Comparison of ENCODE assay signal across 8 cellular contexts in the genomic region with DNA sequence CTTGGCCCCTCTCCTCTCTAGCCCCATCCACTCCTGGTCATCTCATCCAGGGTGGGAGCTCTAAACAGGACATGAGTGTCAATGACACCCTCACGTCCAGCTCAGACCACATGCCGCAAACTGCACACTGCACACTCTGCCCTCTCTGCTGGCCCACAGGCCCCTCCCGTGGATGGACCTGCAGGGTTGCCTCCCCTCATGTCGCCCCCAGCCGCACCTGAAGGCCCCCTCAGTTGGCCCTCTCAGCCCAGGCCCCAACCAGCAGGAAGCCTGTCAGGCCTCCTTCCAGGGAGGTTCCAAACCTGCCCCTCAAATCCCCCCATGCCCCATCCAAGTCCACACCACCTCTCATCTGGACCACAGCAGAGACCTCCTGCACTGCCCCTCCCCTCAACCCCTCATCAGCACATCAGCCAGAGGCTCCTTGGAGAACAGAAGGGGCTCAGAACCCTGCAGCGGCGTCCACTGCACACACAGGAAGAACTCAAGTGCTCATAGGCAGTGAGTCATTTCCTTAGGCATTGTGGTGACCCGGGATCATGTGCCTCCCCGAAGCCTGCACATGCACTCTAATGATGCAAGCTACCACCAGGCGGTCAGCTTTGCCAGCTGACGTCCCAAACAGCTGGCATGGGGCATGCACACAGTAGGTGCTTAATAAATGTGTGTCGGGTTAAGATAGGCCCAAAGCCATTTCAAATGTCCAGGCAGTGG. TPM values are rescaled to one million over a fixed set of nuclear protein-coding genes. Genes with fewer than 3 reads are reported as not detected.
A peak's percentile ranks its signal among the peaks of the same experiment; 100 is the strongest.
DNase-seq lines count a peak whose midpoint lies in the region; ATAC-seq and TF ChIP-seq lines count a peak whose summit lies in the region.

No MANE protein-coding gene starts in this region.

- H3K4me3 Mint-ChIP-seq in CD14-positive monocyte (peak overlapping the region; percentile 76 to 89), natural killer cell (peak overlapping the region; percentile 91)
- peak overlapping the region; percentile 65 for H3K4me3 Mint-ChIP-seq in activated CD4-positive, alpha-beta T cell treated with anti-CD3 and anti-CD28 coated beads, Interleukin-2, amount 10 ng/mL, durations not matched to agents 7 days and 5 days

- peak overlapping the region; percentile 24 for H3K27ac ChIP-seq in effector memory CD4-positive, alpha-beta T cell (ENCODE audit: insufficient read depth, low read length, poor library complexity, severe bottlenecking)
- H3K27ac ChIP-seq in vagina = peak overlapping the region; percentile 82

- intact Hi-C loops in CD14-positive monocyte (cut with micrococcal nuclease) (loop anchor here (2.0 to 5.0 kb wide), 2 partner anchors 30 to 34 kb away; a partner anchor contains a TSS), natural killer cell (cut with micrococcal nuclease) (loop anchor here (5.0 kb wide), 1 partner anchor 34 kb away; no protein-coding TSS in a partner anchor), vagina (cut with DNase I) (loop anchor here (10.0 kb wide), 2 partner anchors 474 to 594 kb away; a partner anchor contains a TSS)

- H3K9me3 ChIP-seq in effector memory CD4-positive, alpha-beta T cell (ENCODE audit: control insufficient read depth, low read length) = no peaks in the 10 kb centered on the region
- H3K9me3 ChIP-seq in vagina = no peaks in the 10 kb centered on the region

- ATAC-seq in natural killer cell (peak; percentile 74 to 78 (median 76)), GM18867 (IDR thresholded peaks at IDR 0.05; ENCODE audit: unreplicated experiment) (no peak)

- DNase-seq in CD14-positive monocyte (ENCODE audit: low spot score) = peak; percentile 96
- DNase-seq in LHCN-M2 (ENCODE audit: low read depth) = peak; percentile 93
- peak; percentile 65 for DNase-seq in activated CD4-positive, alpha-beta T cell treated with anti-CD3 and anti-CD28 coated beads, Interleukin-2, amount 10 ng/mL, durations not matched to agents 7 days and 5 days
- peak; percentile 32 to 45 (median 38) for DNase-seq in effector memory CD4-positive, alpha-beta T cell
- peak; percentile 72 for DNase-seq in natural killer cell
- DNase-seq in vagina (ENCODE audit: extremely low spot score in 2 of 2) = no peak
- no peak for DNase-seq in HuH-7.5 (ENCODE audit: low spot score)

- H3K4me1 ChIP-seq in effector memory CD4-positive, alpha-beta T cell (ENCODE audit: control insufficient read depth, insufficient read depth, low read length, poor library complexity, severe bottlenecking) = peaks cover 31% of the 10 kb centered on the region
- peaks cover 38% of the 10 kb centered on the region for H3K4me1 ChIP-seq in vagina

- H3K27me3 Mint-ChIP-seq in CD14-positive monocyte (ENCODE audit: low read depth in 3 of 3) (peaks cover 3 to 12% (median 10%) of the 10 kb centered on the region in 3 donors), natural killer cell (ENCODE audit: low read depth in 2 of 2) (no peaks in the 10 kb centered on the region)
- H3K27me3 Mint-ChIP-seq in activated CD4-positive, alpha-beta T cell treated with anti-CD3 and anti-CD28 coated beads, Interleukin-2, amount 10 ng/mL, durations not matched to agents 7 days and 5 days = no peaks in the 10 kb centered on the region

- peaks cover 0 to 2% (median 0%) of the 10 kb centered on the region in 7 donors for H3K9me3 Mint-ChIP-seq in CD14-positive monocyte
- no peaks in the 10 kb centered on the region for H3K9me3 Mint-ChIP-seq in activated CD4-positive, alpha-beta T cell treated with anti-CD3 and anti-CD28 coated beads, Interleukin-2, amount 10 ng/mL, durations not matched to agents 7 days and 5 days
- no peaks in the 10 kb centered on the region for H3K9me3 Mint-ChIP-seq in natural killer cell

- TF ChIP-seq POLR2A in vagina (IDR thresholded peaks at IDR 0.05) = no peak

- peak overlapping the region; percentile 16 for H3K4me3 ChIP-seq in effector memory CD4-positive, alpha-beta T cell (ENCODE audit: insufficient read depth, low read depth, low read length, poor library complexity, severe bottlenecking)
- no peak overlapping the region for H3K4me3 ChIP-seq in vagina

- no peaks in the 10 kb centered on the region for H3K27me3 ChIP-seq in effector memory CD4-positive, alpha-beta T cell (replicated peaks; ENCODE audit: control insufficient read depth, insufficient read depth, low read length, poor library complexity, severe bottlenecking)
- H3K27me3 ChIP-seq in vagina = no peaks in the 10 kb centered on the region

- POLR2A ChIA-PET in activated CD4-positive, alpha-beta T cell treated with anti-CD3 and anti-CD28 coated beads, Interleukin-2, amount 10 ng/mL, durations not matched to agents 7 days and 5 days (lab: Charles Lee) = interaction anchor here (0.6 kb wide), 1 partner anchor 31 kb away, joined by 7 read pairs; no protein-coding TSS in a partner anchor

- H3K27ac Mint-ChIP-seq in CD14-positive monocyte (peak overlapping the region; percentile 98 to 100 (median 99)), natural killer cell (peak overlapping the region; percentile 92 to 99)
- peak overlapping the region; percentile 96 for H3K27ac Mint-ChIP-seq in activated CD4-positive, alpha-beta T cell treated with anti-CD3 and anti-CD28 coated beads, Interleukin-2, amount 10 ng/mL, durations not matched to agents 7 days and 5 days

- H3K36me3 ChIP-seq in effector memory CD4-positive, alpha-beta T cell (ENCODE audit: control insufficient read depth, insufficient read depth, low read length) = no peaks in the 10 kb centered on the region
- H3K36me3 ChIP-seq in vagina = no peaks in the 10 kb centered on the region

- TF ChIP-seq CTCF in CD14-positive monocyte (IDR thresholded peaks at IDR 0.05) = no peak
- TF ChIP-seq CTCF in natural killer cell (IDR thresholded peaks at IDR 0.05) = no peak
- no peak for TF ChIP-seq CTCF in vagina (IDR thresholded peaks at IDR 0.05)

- H3K36me3 Mint-ChIP-seq in CD14-positive monocyte = peaks cover 10 to 20% of the 10 kb centered on the region in 2 donors
- H3K36me3 Mint-ChIP-seq in activated CD4-positive, alpha-beta T cell treated with anti-CD3 and anti-CD28 coated beads, Interleukin-2, amount 10 ng/mL, durations not matched to agents 7 days and 5 days (ENCODE audit: low read depth) = no peaks in the 10 kb centered on the region
- no peaks in the 10 kb centered on the region for H3K36me3 Mint-ChIP-seq in natural killer cell

- CTCF ChIA-PET in activated CD4-positive, alpha-beta T cell treated with anti-CD3 and anti-CD28 coated beads, Interleukin-2, amount 10 ng/mL, durations not matched to agents 7 days and 5 days (lab: Charles Lee) = interaction anchor here (0.9 to 1.7 kb wide), 2 partner anchors 11 to 366 kb away, joined by 3 to 7 read pairs; no protein-coding TSS in a partner anchor

- peaks cover 57% of the 10 kb centered on the region for H3K4me1 Mint-ChIP-seq in CD14-positive monocyte
- H3K4me1 Mint-ChIP-seq in activated CD4-positive, alpha-beta T cell treated with anti-CD3 and anti-CD28 coated beads, Interleukin-2, amount 10 ng/mL, durations not matched to agents 7 days and 5 days = peaks cover 48% of the 10 kb centered on the region
- H3K4me1 Mint-ChIP-seq in natural killer cell = peaks cover 32 to 53% of the 10 kb centered on the region in 2 donors

RNA-seq across cellular contexts. Expression of a gene that starts 12.9 kb away (rescaled TPM):
- polyA plus RNA-seq in CD14-positive monocyte = 1 to 10 TPM; 3.2 to 4.7 TPM
- total RNA-seq in LHCN-M2 (2014; rRNA removed) (0.45 and 2.5 TPM in 2 replicates), natural killer cell (10 to 100 TPM in 1 of 3 donors, 1 to 10 TPM in 2; 2.6 to 27.9 (median 6.3) TPM), vagina (67.3 TPM)
- 1.4 TPM for polyA plus RNA-seq in LHCN-M2 (2012)
- under 1 TPM; 0.29 to 0.40 TPM for total RNA-seq in activated CD4-positive, alpha-beta T cell treated with anti-CD3 and anti-CD28 coated beads, Interleukin-2, amount 10 ng/mL, durations not matched to agents 7 days and 5 days

RNA-seq across cellular contexts. Expression of a gene that starts 30.7 kb away (rescaled TPM):
- polyA plus RNA-seq in CD14-positive monocyte = 1 to 10 TPM; 2.6 to 4.7 TPM
- 12.5 and 12.6 TPM in 2 replicates for total RNA-seq in LHCN-M2 (2014; rRNA removed)
- 52.5 TPM for polyA plus RNA-seq in LHCN-M2 (2012)
- total RNA-seq in activated CD4-positive, alpha-beta T cell treated with anti-CD3 and anti-CD28 coated beads, Interleukin-2, amount 10 ng/mL, durations not matched to agents 7 days and 5 days = under 1 TPM; 0.35 to 0.45 TPM
- 1 to 10 TPM in 2 of 3 donors, under 1 TPM in 1; 0.79 to 3.2 (median 2.2) TPM for total RNA-seq in natural killer cell
- 43.5 TPM for total RNA-seq in vagina

Comparison
In these comparisons a context has a peak if more than half of its experiments do, and no peak if none do; other contexts are left out.
1. DNase-seq: peak in CD14-positive monocyte (single experiment), LHCN-M2 (single experiment), activated CD4-positive, alpha-beta T cell treated with anti-CD3 and anti-CD28 coated beads, Interleukin-2, amount 10 ng/mL, durations not matched to agents 7 days and 5 days (single experiment), effector memory CD4-positive, alpha-beta T cell (3 of 3) and natural killer cell (single experiment); none in vagina (0 of 2) and HuH-7.5 (single experiment).
2. Peak in every context shown above with its lines, with median percentiles within 50 percentile points of each other: H3K27ac Mint-ChIP-seq and H3K4me3 Mint-ChIP-seq.